24 cellular contexts compared by ENCODE assay signal in the genomic region with DNA sequence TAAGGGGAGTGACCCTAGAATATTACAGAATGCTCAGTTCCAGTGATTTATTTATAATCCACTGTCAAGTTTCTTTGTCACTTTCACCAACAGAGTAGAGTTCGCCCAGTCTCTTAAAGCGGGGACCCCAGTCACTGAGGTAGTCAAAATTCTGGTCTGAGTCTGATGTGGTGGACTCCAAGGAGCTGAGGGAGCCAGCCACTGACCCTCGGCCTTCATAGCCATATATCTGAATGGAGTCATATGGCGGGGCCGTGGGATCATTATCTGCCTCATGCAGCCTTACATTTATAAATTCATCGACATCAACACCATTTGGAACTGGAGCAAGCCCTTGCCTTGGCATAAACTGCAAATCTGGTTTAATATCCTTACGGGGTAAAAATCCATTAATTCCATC.
"Had no signal": no experiment of that assay in that cellular context is flagged by ENCODE, and none has a peak within 500 bp of the region (broad histone marks: within the 10 kb centered on the region; RNA-seq: fewer than 3 reads in every experiment).

No MANE protein-coding gene starts in this region.

- FAIRE-seq: colon, endometrium, endothelial cell of umbilical vein had no signal

- ATAC-seq: effector memory CD8-positive, alpha-beta T cell; esophagus mucosa; foreskin keratinocyte; gastrocnemius medialis; gastroesophageal sphincter; heart left ventricle; heart right ventricle had no signal

- DNase-seq: colonic mucosa; cortex of kidney; dermis blood vessel endothelial cell; dorsolateral prefrontal cortex; effector CD4-positive, alpha-beta T cell; effector CD8-positive, alpha-beta T cell; effector memory CD4-positive, alpha-beta T cell; effector memory CD8-positive, alpha-beta T cell; endodermal cell; erythroblast; esophagus squamous epithelium; foreskin fibroblast; foreskin keratinocyte; foreskin melanocyte; gastrocnemius medialis; glutamatergic neuron; head of caudate nucleus; heart left ventricle; heart right ventricle had no signal
